In the genomic region with DNA sequence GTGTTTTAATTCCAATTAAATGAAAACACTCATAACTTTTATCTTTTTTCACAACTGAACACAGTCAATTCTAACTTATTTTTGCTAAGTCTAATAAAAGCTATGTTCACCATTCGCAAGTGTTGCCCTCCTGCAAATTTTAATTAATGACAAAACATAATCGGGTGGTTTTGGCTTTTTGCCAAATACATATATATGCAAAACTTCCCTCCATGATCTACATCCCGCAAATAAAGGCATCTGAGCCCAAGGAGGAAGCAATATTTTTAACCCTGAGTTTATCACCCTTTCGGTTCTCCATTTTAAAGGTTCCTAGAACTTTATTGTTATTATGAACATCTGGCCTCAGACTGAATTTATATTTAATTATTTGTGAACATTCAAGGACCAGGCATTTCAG, we compare ENCODE assay signal across 27 cellular contexts.
"Had no signal": no experiment of that assay in that cellular context is flagged by ENCODE, and none has a peak within 500 bp of the region (broad histone marks: within the 10 kb centered on the region; RNA-seq: fewer than 3 reads in every experiment).

No MANE protein-coding gene starts in this region.

- ATAC-seq: effector memory CD8-positive, alpha-beta T cell; gastrocnemius medialis; left lung; lower lobe of right lung; natural killer cell; psoas muscle had no signal

- H3K27ac ChIP-seq: gastrocnemius medialis, left lung, lower lobe of right lung, neural progenitor cell, parathyroid adenoma, psoas muscle, tibial nerve had no signal

- H3K4me1 ChIP-seq: gastrocnemius medialis, left lung, lower lobe of right lung, parathyroid adenoma, psoas muscle had no signal

- H3K4me3 ChIP-seq: gastrocnemius medialis, left lung, lower lobe of right lung, neural progenitor cell, psoas muscle, tibial nerve had no signal

- H3K4me2 ChIP-seq: neural progenitor cell had no signal

- H3K9me3 ChIP-seq: gastrocnemius medialis, left lung, lower lobe of right lung, psoas muscle, tibial nerve had no signal

- H3K27me3 Mint-ChIP-seq: activated CD4-positive, alpha-beta memory T cell treated with anti-CD3 and anti-CD28 coated beads, Interleukin-2, amount 10 ng/mL, durations not matched to agents 7 days and 5 days had no signal

- H3K27me3 ChIP-seq: gastrocnemius medialis, left lung, neural progenitor cell, tibial nerve had no signal

- H3K27ac Mint-ChIP-seq: activated CD4-positive, alpha-beta memory T cell treated with anti-CD3 and anti-CD28 coated beads, Interleukin-2, amount 10 ng/mL, durations not matched to agents 7 days and 5 days; activated CD4-positive, alpha-beta T cell treated with anti-CD3 and anti-CD28 coated beads, Interleukin-2, amount 10 ng/mL, durations not matched to agents 7 days and 5 days; activated T-cell treated with anti-CD3 and anti-CD28 coated beads, Interleukin-2, amount 50 U/mL, for 24 hours; effector memory CD8-positive, alpha-beta T cell; neural progenitor cell had no signal

- FAIRE-seq: islet of Langerhans had no signal

- H3K36me3 ChIP-seq: gastrocnemius medialis, left lung, lower lobe of right lung, neural progenitor cell, tibial nerve had no signal

- H2AFZ ChIP-seq: neural progenitor cell, parathyroid adenoma had no signal

- H3K9me3 Mint-ChIP-seq: activated CD4-positive, alpha-beta memory T cell treated with anti-CD3 and anti-CD28 coated beads, Interleukin-2, amount 10 ng/mL, durations not matched to agents 7 days and 5 days; activated CD4-positive, alpha-beta T cell treated with anti-CD3 and anti-CD28 coated beads, Interleukin-2, amount 10 ng/mL, durations not matched to agents 7 days and 5 days; activated T-cell treated with anti-CD3 and anti-CD28 coated beads, Interleukin-2, amount 50 U/mL, for 24 hours; effector memory CD8-positive, alpha-beta T cell; natural killer cell; neural progenitor cell had no signal

- DNase-seq: activated CD4-positive, alpha-beta memory T cell treated with anti-CD3 and anti-CD28 coated beads, Interleukin-2, amount 10 ng/mL, durations not matched to agents 7 days and 5 days; activated CD4-positive, alpha-beta T cell treated with anti-CD3 and anti-CD28 coated beads, Interleukin-2, amount 10 ng/mL, durations not matched to agents 7 days and 5 days; activated CD4-positive, CD25-positive, alpha-beta regulatory T cell treated with anti-CD3 and anti-CD28 coated beads, Interleukin-2, amount 50 U/mL, for 72 hours; activated CD8-positive, alpha-beta memory T cell treated with anti-CD3 and anti-CD28 coated beads, Interleukin-2, amount 50 U/mL, for 48 hours; activated gamma-delta T cell; activated naive CD4-positive, alpha-beta T cell treated with anti-CD3 and anti-CD28 coated beads, Interleukin-2, amount 50 U/mL, for 16 hours; activated T-cell treated with anti-CD3 and anti-CD28 coated beads, Interleukin-2, amount 50 U/mL, for 24 hours; amygdala; caudate nucleus; cortex of kidney; effector memory CD8-positive, alpha-beta T cell; erythroblast; gastrocnemius medialis; glutamatergic neuron; left lung; lower lobe of right lung; mesenchymal stem cell; natural killer cell; occipital lobe; psoas muscle; stimulated activated CD4-positive, alpha-beta T cell treated with anti-CD3 and anti-CD28 coated beads, Interleukin-15, amount 100 ng/mL, for 24 hours; stimulated activated naive CD4-positive, alpha-beta T cell; T1000 had no signal

- H3K9ac ChIP-seq: neural progenitor cell, parathyroid adenoma had no signal

- H3K4me3 Mint-ChIP-seq: activated CD4-positive, alpha-beta memory T cell treated with anti-CD3 and anti-CD28 coated beads, Interleukin-2, amount 10 ng/mL, durations not matched to agents 7 days and 5 days; activated CD4-positive, alpha-beta T cell treated with anti-CD3 and anti-CD28 coated beads, Interleukin-2, amount 10 ng/mL, durations not matched to agents 7 days and 5 days; activated T-cell treated with anti-CD3 and anti-CD28 coated beads, Interleukin-2, amount 50 U/mL, for 24 hours; effector memory CD8-positive, alpha-beta T cell; natural killer cell; neural progenitor cell had no signal

- H3K79me2 ChIP-seq: parathyroid adenoma had no signal

- H3K36me3 Mint-ChIP-seq: natural killer cell, neural progenitor cell had no signal
